11 cellular contexts compared by ENCODE assay signal in genomic region chr6:51541847-51542246, GRCh38.
DNase-seq lines count a peak whose midpoint lies in the region; ATAC-seq lines count a peak whose summit lies in the region.
"Had no signal": no experiment of that assay in that cellular context is flagged by ENCODE, and none has a peak within 500 bp of the region (broad histone marks: within the 10 kb centered on the region; RNA-seq: fewer than 3 reads in every experiment).

No MANE protein-coding gene starts in this region.

- peak; percentile 43 for DNase-seq in D341Med (ENCODE audit: low spot score)
- peak; percentile 9 for DNase-seq in NAMALWA (ENCODE audit: low spot score)
- DNase-seq in SJCRH30: peak; percentile 8 to 57
- peak; percentile 40 for DNase-seq in kidney tubule cell (ENCODE audit: low spot score)
- no peak for DNase-seq in GDM1 (lab: John Stamatoyannopoulos, UW)
- DNase-seq in activated CD4-positive, alpha-beta T cell treated with anti-CD3 and anti-CD28 coated beads, Interleukin-2, amount 10 ng/mL, durations not matched to agents 7 days and 5 days: no peak
- DNase-seq: CD4-positive, alpha-beta memory T cell; erythroblast; islet precursor cell had no signal

- CTCF ChIA-PET in activated CD4-positive, alpha-beta T cell treated with anti-CD3 and anti-CD28 coated beads, Interleukin-2, amount 10 ng/mL, durations not matched to agents 7 days and 5 days (lab: Charles Lee): no interaction called here

- no peak overlapping the region for H3K4me3 ChIP-seq in SJCRH30

- ATAC-seq in HG03520 (IDR thresholded peaks at IDR 0.05; ENCODE audit: unreplicated experiment) (no peak), HG03469 (IDR thresholded peaks at IDR 0.05; ENCODE audit: unreplicated experiment) (no peak)

- no peaks in the 10 kb centered on the region for H3K9me3 Mint-ChIP-seq in activated CD4-positive, alpha-beta T cell treated with anti-CD3 and anti-CD28 coated beads, Interleukin-2, amount 10 ng/mL, durations not matched to agents 7 days and 5 days

- no peaks in the 10 kb centered on the region for H3K9me3 ChIP-seq in SJCRH30 (replicated peaks)

- no peaks in the 10 kb centered on the region for H3K36me3 Mint-ChIP-seq in activated CD4-positive, alpha-beta T cell treated with anti-CD3 and anti-CD28 coated beads, Interleukin-2, amount 10 ng/mL, durations not matched to agents 7 days and 5 days (ENCODE audit: low read depth)
- H3K36me3 Mint-ChIP-seq: CD4-positive, alpha-beta memory T cell had no signal

- no peak overlapping the region for H3K27ac ChIP-seq in SJCRH30

- no peaks in the 10 kb centered on the region for H3K4me1 Mint-ChIP-seq in activated CD4-positive, alpha-beta T cell treated with anti-CD3 and anti-CD28 coated beads, Interleukin-2, amount 10 ng/mL, durations not matched to agents 7 days and 5 days
- H3K4me1 Mint-ChIP-seq: CD4-positive, alpha-beta memory T cell had no signal

- no peak overlapping the region for H3K27ac Mint-ChIP-seq in activated CD4-positive, alpha-beta T cell treated with anti-CD3 and anti-CD28 coated beads, Interleukin-2, amount 10 ng/mL, durations not matched to agents 7 days and 5 days
- H3K27ac Mint-ChIP-seq: CD4-positive, alpha-beta memory T cell had no signal

- H3K27me3 Mint-ChIP-seq in activated CD4-positive, alpha-beta T cell treated with anti-CD3 and anti-CD28 coated beads, Interleukin-2, amount 10 ng/mL, durations not matched to agents 7 days and 5 days: no peaks in the 10 kb centered on the region
- H3K27me3 Mint-ChIP-seq: CD4-positive, alpha-beta memory T cell had no signal

- H3K4me1 ChIP-seq in SJCRH30: no peaks in the 10 kb centered on the region

- POLR2A ChIA-PET in activated CD4-positive, alpha-beta T cell treated with anti-CD3 and anti-CD28 coated beads, Interleukin-2, amount 10 ng/mL, durations not matched to agents 7 days and 5 days (lab: Charles Lee): no interaction called here

- no peaks in the 10 kb centered on the region for H3K27me3 ChIP-seq in SJCRH30

- H3K4me3 Mint-ChIP-seq in activated CD4-positive, alpha-beta T cell treated with anti-CD3 and anti-CD28 coated beads, Interleukin-2, amount 10 ng/mL, durations not matched to agents 7 days and 5 days: no peak overlapping the region
- H3K4me3 Mint-ChIP-seq: CD4-positive, alpha-beta memory T cell had no signal

- no peaks in the 10 kb centered on the region for H3K36me3 ChIP-seq in SJCRH30

Comparison
In these comparisons a context has a peak if more than half of its experiments do, and no peak if none do; other contexts are left out.
1. DNase-seq: peak in D341Med (single experiment), NAMALWA (single experiment), SJCRH30 (2 of 2) and kidney tubule cell (single experiment); none in GDM1 (single experiment) and activated CD4-positive, alpha-beta T cell treated with anti-CD3 and anti-CD28 coated beads, Interleukin-2, amount 10 ng/mL, durations not matched to agents 7 days and 5 days (single experiment).